ENCODE assay signal across 15 cellular contexts in genomic region chr18:22060361-22060760, GRCh38.
DNase-seq lines count a peak whose midpoint lies in the region; ATAC-seq, FAIRE-seq and TF ChIP-seq lines count a peak whose summit lies in the region.
"Had no signal": no experiment of that assay in that cellular context is flagged by ENCODE, and none has a peak within 500 bp of the region (broad histone marks: within the 10 kb centered on the region; RNA-seq: fewer than 3 reads in every experiment).

No MANE protein-coding gene starts in this region.

- no peak for TF ChIP-seq CTCF in GM23338 (conservative IDR thresholded peaks at IDR 0.05; ENCODE audit: low read depth in 2 of 2)
- no peak for TF ChIP-seq CTCF in K562 (IDR thresholded peaks at IDR 0.05 in 2 of 3, conservative IDR thresholded peaks at IDR 0.05 in 1 of 3; ENCODE audit: insufficient read depth in 2 of 3, low read depth in 1 of 3, low read length in 3 of 3)
- no peak for TF ChIP-seq CTCF in progenitor cell of endocrine pancreas (IDR thresholded peaks at IDR 0.05; ENCODE audit: unreplicated experiment)

- in situ Hi-C loops in K562 (cut with MboI) = no loop called here

- CTCF ChIA-PET in K562 (lab: Yijun Ruan, JAX; ENCODE audit: low intra/inter-chr PET ratio) = no interaction called here

- H3K27ac Mint-ChIP-seq in GM23338 (no peak overlapping the region), progenitor cell of endocrine pancreas (peak overlapping the region; percentile 80)
- no peak overlapping the region for H3K27ac Mint-ChIP-seq in effector memory CD8-positive, alpha-beta T cell
- H3K27ac Mint-ChIP-seq: CD8-positive, alpha-beta memory T cell had no signal

- no peak for TF ChIP-seq EP300 in K562 (IDR thresholded peaks at IDR 0.05; ENCODE audit: low read length)

- H3K4me3 Mint-ChIP-seq in GM23338 (no peak overlapping the region), progenitor cell of endocrine pancreas (ENCODE audit: low read depth) (no peak overlapping the region)
- no peak overlapping the region for H3K4me3 Mint-ChIP-seq in effector memory CD8-positive, alpha-beta T cell
- H3K4me3 Mint-ChIP-seq: CD8-positive, alpha-beta memory T cell had no signal

- FAIRE-seq in K562 (lab: Jason Lieb, UNC) = no peak
- FAIRE-seq: A549, HTR-8/SVneo had no signal

- no peak for TF ChIP-seq POLR2A in K562 (conservative IDR thresholded peaks at IDR 0.05)

- no peak for TF ChIP-seq RAD21 in K562 (CRISPR knock-in tag; conservative IDR thresholded peaks at IDR 0.05 in 1 of 2, IDR thresholded peaks at IDR 0.05 in 1 of 2)

- H3K79me2 ChIP-seq in GM23338 (replicated peaks; ENCODE audit: insufficient read depth) = no peaks in the 10 kb centered on the region
- H3K79me2 ChIP-seq in K562 (ENCODE audit: control insufficient read depth, insufficient read depth, low read length) = no peaks in the 10 kb centered on the region

- H3K4me1 Mint-ChIP-seq in GM23338 (no peaks in the 10 kb centered on the region), progenitor cell of endocrine pancreas (ENCODE audit: low read depth) (peaks cover 50% of the 10 kb centered on the region)
- H3K4me1 Mint-ChIP-seq in effector memory CD8-positive, alpha-beta T cell (ENCODE audit: low read depth in 2 of 2) = no peaks in the 10 kb centered on the region
- H3K4me1 Mint-ChIP-seq: CD8-positive, alpha-beta memory T cell had no signal

- H2AFZ ChIP-seq in GM23338 = peak overlapping the region; percentile 11; the same call in 1 of the 2 replicates
- H2AFZ ChIP-seq in K562 (ENCODE audit: low read depth, low read length) = peak overlapping the region; percentile 14; the same call in 1 of the 2 replicates

- H3K4me3 ChIP-seq in GM23338 (no peak overlapping the region), K562 (no peak overlapping the region)
- H3K4me3 ChIP-seq: A549, BLaER1 had no signal

- H3K27ac ChIP-seq in GM23338 (ENCODE audit: low read depth) = no peak overlapping the region
- H3K27ac ChIP-seq in K562 (ENCODE audit: extremely low read depth, low read depth, low read length) = no peak overlapping the region
- H3K27ac ChIP-seq: A549, BLaER1 had no signal

- no peaks in the 10 kb centered on the region for H4K20me1 ChIP-seq in GM23338 (replicated peaks; ENCODE audit: insufficient read depth)
- H4K20me1 ChIP-seq in K562 (replicated peaks; ENCODE audit: control insufficient read depth, insufficient read depth, low read length) = no peaks in the 10 kb centered on the region
- H4K20me1 ChIP-seq: BLaER1 had no signal

- no peaks in the 10 kb centered on the region; the same call in 2 of the 3 replicates for H3K9me3 Mint-ChIP-seq in GM23338
- H3K9me3 Mint-ChIP-seq in progenitor cell of endocrine pancreas (ENCODE audit: low read depth) = no peaks in the 10 kb centered on the region
- H3K9me3 Mint-ChIP-seq in effector memory CD8-positive, alpha-beta T cell = no peaks in the 10 kb centered on the region
- H3K9me3 Mint-ChIP-seq: CD8-positive, alpha-beta memory T cell had no signal

- BruUV-seq in K562 (replicated peaks; lab: Mats Ljungman, UMichigan) = no TSS peak

- no peaks in the 10 kb centered on the region for H3K9me2 ChIP-seq in GM23338 (ENCODE audit: insufficient read depth)

- H3K4me2 ChIP-seq in GM23338 = no peak overlapping the region
- H3K4me2 ChIP-seq in K562 (ENCODE audit: insufficient read depth, low read length) = no peak overlapping the region
- H3K4me2 ChIP-seq: A549, BLaER1 had no signal

- WGBS in K562 (ENCODE audit: insufficient coverage, low coverage, missing lambda C conversion rate) = 5% methylated on average over 2 of the region's 2 CpGs

- no peaks in the 10 kb centered on the region for H3K27me3 ChIP-seq in GM23338 (ENCODE audit: insufficient read depth)
- H3K27me3 ChIP-seq in K562 (ENCODE audit: control insufficient read depth in 2 of 2, insufficient read depth in 2 of 2, low read length in 2 of 2) = peaks cover 0 to 5% of the 10 kb centered on the region in 2 experiments; a peak in 2 of 5 replicates
- H3K27me3 ChIP-seq: BLaER1 had no signal

- H3K9me3 ChIP-seq in K562 (replicated peaks; ENCODE audit: control insufficient read depth, insufficient read depth, low read depth, low read length) = no peaks in the 10 kb centered on the region
- H3K9me3 ChIP-seq: A549, BLaER1 had no signal

- H3K4me1 ChIP-seq in GM23338 (ENCODE audit: insufficient read depth) (no peaks in the 10 kb centered on the region; the same call in 1 of the 2 replicates), K562 (replicated peaks in 1 of 2; ENCODE audit: control insufficient read depth in 2 of 2, insufficient read depth in 2 of 2, low read length in 2 of 2) (peaks cover 0 to 3% of the 10 kb centered on the region in 2 experiments; a peak in 2 of 5 replicates)
- H3K4me1 ChIP-seq: A549, BLaER1 had no signal

- H3K27me3 Mint-ChIP-seq in GM23338 (ENCODE audit: insufficient read depth, low read depth, poor library complexity) = no peaks in the 10 kb centered on the region
- H3K27me3 Mint-ChIP-seq in progenitor cell of endocrine pancreas = no peaks in the 10 kb centered on the region
- H3K27me3 Mint-ChIP-seq in effector memory CD8-positive, alpha-beta T cell = peaks cover 13 to 14% of the 10 kb centered on the region in 2 donors

- DNase-seq in GM23338 (ENCODE audit: low spot score) (no peak), NCI-H146 (lab: John Stamatoyannopoulos, UW) (peak; percentile 62), K562 (ENCODE audit: extremely low read depth in 1 of 4, low spot score in 3 of 4) (no peak), progenitor cell of endocrine pancreas (ENCODE audit: low spot score, unreplicated experiment) (no peak), NCI-H1417 (lab: John Stamatoyannopoulos, UW) (no peak), NCI-H524 treated with DMSO at 0.1 percent for 48 hours (lab: John Stamatoyannopoulos, UW) (no peak)
- DNase-seq in effector memory CD8-positive, alpha-beta T cell = no peak
- DNase-seq: AML-193; CD8-positive, alpha-beta memory T cell; DMS53; GF-D8; H7 had no signal

- H3K36me3 ChIP-seq in GM23338 (ENCODE audit: insufficient read depth) = no peaks in the 10 kb centered on the region
- H3K36me3 ChIP-seq in K562 (ENCODE audit: control insufficient read depth, insufficient read depth, low read length) = no peaks in the 10 kb centered on the region
- H3K36me3 ChIP-seq: BLaER1 had no signal

- intact Hi-C loops in K562 (cut with micrococcal nuclease) = no loop called here

- H3F3A ChIP-seq in GM23338 (replicated peaks; ENCODE audit: low read depth) = no peaks in the 10 kb centered on the region

- H3K9ac ChIP-seq in K562 (ENCODE audit: insufficient read depth in 1 of 2, low read depth in 2 of 2, low read length in 2 of 2) = no peak overlapping the region
- H3K9ac ChIP-seq: BLaER1 had no signal

- POLR2A ChIA-PET in K562 (lab: Yijun Ruan, JAX) = no interaction called here

- no peaks in the 10 kb centered on the region for H3K9me1 ChIP-seq in K562 (ENCODE audit: control insufficient read depth, insufficient read depth, low read length)

- H3K36me3 Mint-ChIP-seq in GM23338 (ENCODE audit: low read depth) (peaks cover 3% of the 10 kb centered on the region; the same call in 2 of the 3 replicates), progenitor cell of endocrine pancreas (ENCODE audit: insufficient read depth) (no peaks in the 10 kb centered on the region)
- H3K36me3 Mint-ChIP-seq in effector memory CD8-positive, alpha-beta T cell (ENCODE audit: insufficient read depth) = no peaks in the 10 kb centered on the region
- H3K36me3 Mint-ChIP-seq: CD8-positive, alpha-beta memory T cell had no signal

- ATAC-seq in GM23338 = no peak
- ATAC-seq in K562 = no peak
- ATAC-seq in effector memory CD8-positive, alpha-beta T cell (replicated peaks) = no peak
- ATAC-seq: A549 had no signal

TF ChIP-seq in GM23338, 12 proteins besides CTCF, POLR2A, EP300 and RAD21 (continues in another document):
- TF ChIP-seq NANOG (IDR thresholded peaks at IDR 0.05; ENCODE audit: borderline replicate concordance) (no peak), POLR2AphosphoS5 (IDR thresholded peaks at IDR 0.05; ENCODE audit: low read depth) (no peak)

TF ChIP-seq in K562, 482 proteins besides CTCF, POLR2A, EP300 and RAD21 (continues in another document):
- no peak for TF ChIP-seq PRDM10 (IDR thresholded peaks at IDR 0.05; ENCODE audit: partially characterized antibody)
- no peak for TF ChIP-seq ZNF274 (IDR thresholded peaks at IDR 0.05; ENCODE audit: borderline replicate concordance, low read depth, low read length)
- no peak for TF ChIP-seq MYBL2 (IDR thresholded peaks at IDR 0.05; ENCODE audit: low read depth)
- TF ChIP-seq MYBL2 (CRISPR knock-in tag; IDR thresholded peaks at IDR 0.05; ENCODE audit: borderline replicate concordance) = no peak
- TF ChIP-seq CCAR2 (IDR thresholded peaks at IDR 0.05; ENCODE audit: low read depth, low read length) = no peak
